In the genomic region with DNA sequence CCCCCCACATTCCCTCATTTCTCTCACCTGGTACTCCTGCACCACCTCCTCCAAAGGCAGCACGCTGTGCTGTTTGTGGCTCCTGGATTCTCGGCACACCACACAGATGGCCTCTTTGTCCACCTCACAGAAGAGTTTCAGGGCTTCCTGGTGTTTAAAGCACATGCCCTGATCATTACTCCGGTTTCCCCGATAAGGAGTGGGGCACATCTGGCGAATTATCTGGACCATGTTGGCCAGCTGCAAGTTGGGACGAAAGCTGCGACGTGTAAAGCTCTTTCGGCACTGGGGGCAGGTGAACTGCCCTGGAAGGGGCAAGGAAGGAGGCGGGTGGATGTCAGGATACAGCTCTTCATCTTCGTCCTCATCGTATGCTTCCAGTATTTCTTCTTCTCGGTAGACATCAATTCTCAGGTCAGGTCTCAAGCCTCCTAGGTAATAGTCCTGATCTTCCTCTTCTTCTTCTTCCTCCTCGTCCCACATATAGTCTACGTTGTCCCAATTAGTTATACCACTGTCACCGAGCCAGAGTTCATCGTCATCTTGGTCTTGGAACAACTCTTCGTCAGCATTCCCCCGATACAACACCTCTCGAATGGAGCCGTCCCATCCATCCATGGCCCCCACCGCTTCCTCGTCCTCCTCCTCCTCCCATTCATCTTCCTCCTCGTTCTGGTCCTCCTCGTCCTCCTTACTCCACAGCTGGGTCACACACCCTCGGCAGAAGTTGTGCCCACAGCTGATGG, we compare ENCODE assay signal across 8 cellular contexts. TPM values are rescaled to one million over a fixed set of nuclear protein-coding genes. Genes with fewer than 3 reads are reported as not detected.
DNase-seq lines count a peak whose midpoint lies in the region; ATAC-seq, FAIRE-seq and TF ChIP-seq lines count a peak whose summit lies in the region.

No MANE protein-coding gene starts in this region.

- no peak for FAIRE-seq in kidney (lab: Jason Lieb, UNC)

- TF ChIP-seq CTCF in kidney (IDR thresholded peaks at IDR 0.05; ENCODE audit: borderline replicate concordance, extremely low read depth, insufficient read depth), result no peak
- no peak for TF ChIP-seq CTCF in thoracic aorta (IDR thresholded peaks at IDR 0.05)

- H3K27ac ChIP-seq in kidney (ENCODE audit: low read depth in 2 of 2, low read length in 2 of 2) (peak overlapping the region; percentile 85 to 98), thoracic aorta (peak overlapping the region; percentile 97 to 99)

- H3K9ac ChIP-seq in kidney (ENCODE audit: low read length in 2 of 2), result peak overlapping the region; percentile 82 to 92

- no peaks in the 10 kb centered on the region for H3K9me3 Mint-ChIP-seq in activated CD4-positive, alpha-beta T cell treated with anti-CD3 and anti-CD28 coated beads, Interleukin-2, amount 10 ng/mL, durations not matched to agents 24 days and 14 days
- H3K9me3 Mint-ChIP-seq in activated naive CD8-positive, alpha-beta T cell (ENCODE audit: low read depth), result no peaks in the 10 kb centered on the region

- H3K27me3 ChIP-seq in thoracic aorta (replicated peaks; ENCODE audit: insufficient read depth), result no peaks in the 10 kb centered on the region

- H3K36me3 Mint-ChIP-seq in activated CD4-positive, alpha-beta T cell treated with anti-CD3 and anti-CD28 coated beads, Interleukin-2, amount 10 ng/mL, durations not matched to agents 24 days and 14 days (ENCODE audit: low read depth), result peaks cover 47% of the 10 kb centered on the region
- H3K36me3 Mint-ChIP-seq in activated naive CD8-positive, alpha-beta T cell, result peaks cover 8% of the 10 kb centered on the region

- intact Hi-C loops in activated CD4-positive, alpha-beta T cell treated with anti-CD3 and anti-CD28 coated beads, Interleukin-2, amount 10 ng/mL, durations not matched to agents 24 days and 14 days (cut with micrococcal nuclease), result loop anchor here (2.0 to 10.0 kb wide), 2 partner anchors 99 to 395 kb away; partner anchors contain the start of gene ZFP62
- intact Hi-C loops in kidney (cut with DNase I), result no loop called here

- no peaks in the 10 kb centered on the region for H3K27me3 Mint-ChIP-seq in activated CD4-positive, alpha-beta T cell treated with anti-CD3 and anti-CD28 coated beads, Interleukin-2, amount 10 ng/mL, durations not matched to agents 24 days and 14 days
- H3K27me3 Mint-ChIP-seq in activated naive CD8-positive, alpha-beta T cell, result no peaks in the 10 kb centered on the region

- H3K36me3 ChIP-seq in kidney (ENCODE audit: control insufficient read depth in 1 of 2, insufficient read depth in 2 of 2, low read length in 2 of 2) (peaks cover 0 to 9% of the 10 kb centered on the region in 2 donors), thoracic aorta (peaks cover 4% of the 10 kb centered on the region)

- peaks cover 41% of the 10 kb centered on the region for H3K4me1 Mint-ChIP-seq in activated CD4-positive, alpha-beta T cell treated with anti-CD3 and anti-CD28 coated beads, Interleukin-2, amount 10 ng/mL, durations not matched to agents 24 days and 14 days
- peaks cover 49% of the 10 kb centered on the region for H3K4me1 Mint-ChIP-seq in activated naive CD8-positive, alpha-beta T cell (ENCODE audit: low read depth)

- in situ Hi-C loops in G401 (cut with HindIII; ENCODE audit: low sequenced_read_pairs), result no loop called here

- H3K4me3 ChIP-seq in kidney (ENCODE audit: low read length in 2 of 2), result peak overlapping the region; percentile 96 to 97
- peak overlapping the region; percentile 95 for H3K4me3 ChIP-seq in thoracic aorta

- DNase-seq in activated CD4-positive, alpha-beta T cell treated with anti-CD3 and anti-CD28 coated beads, Interleukin-2, amount 10 ng/mL, durations not matched to agents 24 days and 14 days, result no peak
- no peak for DNase-seq in activated CD4-positive, alpha-beta T cell treated with anti-CD3 and anti-CD28 coated beads for 4 hours
- DNase-seq in kidney (no peak), thoracic aorta (ENCODE audit: low spot score) (no peak), NCI-H446 (lab: John Stamatoyannopoulos, UW) (no peak), G401 (ENCODE audit: low spot score) (no peak), RPMI8226 (no peak)

- H3K4me3 Mint-ChIP-seq in activated CD4-positive, alpha-beta T cell treated with anti-CD3 and anti-CD28 coated beads, Interleukin-2, amount 10 ng/mL, durations not matched to agents 24 days and 14 days, result peak overlapping the region; percentile 97
- H3K4me3 Mint-ChIP-seq in activated naive CD8-positive, alpha-beta T cell, result peak overlapping the region; percentile 98

- peak overlapping the region; percentile 88 for H3K27ac Mint-ChIP-seq in activated CD4-positive, alpha-beta T cell treated with anti-CD3 and anti-CD28 coated beads, Interleukin-2, amount 10 ng/mL, durations not matched to agents 24 days and 14 days
- peak overlapping the region; percentile 96 for H3K27ac Mint-ChIP-seq in activated naive CD8-positive, alpha-beta T cell

- no peak for ATAC-seq in thoracic aorta (ENCODE audit: insufficient number of reproducible peaks, low FRiP score, low read depth)

- peaks cover 28% of the 10 kb centered on the region in 2 donors for H3K4me1 ChIP-seq in kidney (ENCODE audit: control insufficient read depth in 1 of 2, insufficient read depth in 1 of 2, low read depth in 1 of 2, low read length in 2 of 2)
- peaks cover 43 to 48% of the 10 kb centered on the region in 2 donors for H3K4me1 ChIP-seq in thoracic aorta (ENCODE audit: control insufficient read depth in 1 of 2, low read depth in 2 of 2)

- no peaks in the 10 kb centered on the region for H3K9me3 ChIP-seq in kidney (ENCODE audit: control insufficient read depth in 1 of 2, low read length in 2 of 2)
- H3K9me3 ChIP-seq in thoracic aorta, result no peaks in the 10 kb centered on the region

RNA-seq across cellular contexts. Expression of gene TRIM52, which starts 0.8 kb away (rescaled TPM):
- 15.7 and 16.8 TPM in 2 replicates for total RNA-seq in activated CD4-positive, alpha-beta T cell treated with anti-CD3 and anti-CD28 coated beads, Interleukin-2, amount 10 ng/mL, durations not matched to agents 24 days and 14 days
- 18.4 TPM for total RNA-seq in kidney
- 9.7 TPM for polyA plus RNA-seq in kidney (ENCODE audit: insufficient read depth, low read depth, low replicate concordance)
- 10 to 100 TPM; 13.1 to 15.9 TPM for total RNA-seq in thoracic aorta
- 2.5 and 3.6 TPM in 2 replicates for total RNA-seq in G401 (2014; rRNA removed; shearing (Covaris generic))

RNA-seq across cellular contexts. Expression of gene RACK1, which starts 16.4 kb away (rescaled TPM):
- 2,172 and 2,196 TPM in 2 replicates for total RNA-seq in activated CD4-positive, alpha-beta T cell treated with anti-CD3 and anti-CD28 coated beads, Interleukin-2, amount 10 ng/mL, durations not matched to agents 24 days and 14 days
- total RNA-seq in kidney (1,240 TPM), thoracic aorta (1,000 to 10,000 TPM; 1,534 to 1,629 TPM)
- 1,699 TPM for polyA plus RNA-seq in kidney (ENCODE audit: insufficient read depth, low read depth, low replicate concordance)
- total RNA-seq in G401 (2014; rRNA removed; shearing (Covaris generic)), result 4,601 and 5,352 TPM in 2 replicates

RNA-seq across cellular contexts. Expression of gene TRIM41, which starts 37.1 kb away (rescaled TPM):
- total RNA-seq in activated CD4-positive, alpha-beta T cell treated with anti-CD3 and anti-CD28 coated beads, Interleukin-2, amount 10 ng/mL, durations not matched to agents 24 days and 14 days, result 31.6 and 35.2 TPM in 2 replicates
- total RNA-seq in kidney, result 34.9 TPM
- polyA plus RNA-seq in kidney (ENCODE audit: insufficient read depth, low read depth, low replicate concordance), result 21.8 TPM
- 10 to 100 TPM; 12.2 to 12.4 TPM for total RNA-seq in thoracic aorta
- 23.0 and 27.3 TPM in 2 replicates for total RNA-seq in G401 (2014; rRNA removed; shearing (Covaris generic))

RNA-seq across cellular contexts. Expression of gene TRIM7, which starts 55.2 kb away (rescaled TPM):
- 2.7 TPM in 2 replicates for total RNA-seq in activated CD4-positive, alpha-beta T cell treated with anti-CD3 and anti-CD28 coated beads, Interleukin-2, amount 10 ng/mL, durations not matched to agents 24 days and 14 days
- total RNA-seq in kidney (6.3 TPM), thoracic aorta (10 to 100 TPM; 11.4 to 14.7 TPM)
- polyA plus RNA-seq in kidney (ENCODE audit: insufficient read depth, low read depth, low replicate concordance), result 5.7 TPM
- 3.9 and 5.1 TPM in 2 replicates for total RNA-seq in G401 (2014; rRNA removed; shearing (Covaris generic))
